In genomic region chr19:20167020-20167644, GRCh38 we compare ENCODE assay signal across 9 cellular contexts. TPM values are rescaled to one million over a fixed set of nuclear protein-coding genes. Genes with fewer than 3 reads are reported as not detected.
DNase-seq lines count a peak whose midpoint lies in the region; ATAC-seq, FAIRE-seq and TF ChIP-seq lines count a peak whose summit lies in the region.
"Had no signal": no experiment of that assay in that cellular context is flagged by ENCODE, and none has a peak within 500 bp of the region (broad histone marks: within the 10 kb centered on the region; RNA-seq: fewer than 3 reads in every experiment).

Gene ZNF486, plus strand, starts transcription at chr19:20167214. Its CDS starts 117 bp downstream, at chr19:20167331.

- H3K9me3 Mint-ChIP-seq in T-helper 2 cell treated with Interferon-gamma antibody and Interleukin-4, amounts not matched to agents 5 μg/mL and 100 μg/mL, for 36 hours: peaks cover 59% of the 10 kb centered on the region

- no peaks in the 10 kb centered on the region for H4K20me1 ChIP-seq in GM12878 (ENCODE audit: control insufficient read depth, insufficient read depth)

- no peaks in the 10 kb centered on the region; the same call in 1 of the 3 replicates for H3K9me3 ChIP-seq in GM12878 (replicated peaks; ENCODE audit: control insufficient read depth, insufficient read depth, low read length)

- peak; percentile 65 for TF ChIP-seq POLR2A in GM12878 (IDR thresholded peaks at IDR 0.05; ENCODE audit: low read depth, low read length)

- in situ Hi-C loops in GM12878 (cut with MboI): no loop called here

- TF ChIP-seq CTCF in GM12878 (IDR thresholded peaks at IDR 0.05 in 2 of 3, conservative IDR thresholded peaks at IDR 0.05 in 1 of 3; ENCODE audit: control insufficient read depth in 2 of 3, extremely low read depth in 1 of 3, insufficient read depth in 1 of 3, low read depth in 3 of 3, low read length in 3 of 3): no peak

- POLR2A ChIA-PET in GM12878 (lab: Charles Lee): no interaction called here

- H3K4me3 ChIP-seq in GM12878: peak within 1 kb of the TSS; percentile 20; the same call in 1 of the 2 replicates

- no TSS peak for BruUV-seq in GM12878 (replicated peaks; lab: Mats Ljungman, UMichigan)

- H3K79me2 ChIP-seq in GM12878 (ENCODE audit: control insufficient read depth, insufficient read depth, low read length): no peaks in the 10 kb centered on the region

- no peak for FAIRE-seq in GM12878 (lab: Jason Lieb, UNC)
- FAIRE-seq: GM18507 had no signal

- peak within 1 kb of the TSS; percentile 33 for H2AFZ ChIP-seq in GM12878 (ENCODE audit: control insufficient read depth, low read depth, low read length)

- peaks cover 8% of the 10 kb centered on the region for H3K4me1 Mint-ChIP-seq in T-helper 2 cell treated with Interferon-gamma antibody and Interleukin-4, amounts not matched to agents 5 μg/mL and 100 μg/mL, for 36 hours (ENCODE audit: low read depth)

- WGBS in GM12878 (ENCODE audit: insufficient coverage, insufficient replicate concordance, low lambda C conversion rate, missing lambda C conversion rate): 2% methylated on average over 24 of the region's 25 CpGs

- H3K9ac ChIP-seq in GM12878 (ENCODE audit: control insufficient read depth, insufficient read depth, low read length): no peak within 1 kb of the TSS

- intact Hi-C loops in GM12878 (cut with micrococcal nuclease; ENCODE audit: unreplicated experiment): no loop called here

- no peaks in the 10 kb centered on the region for H3K27me3 Mint-ChIP-seq in T-helper 2 cell treated with Interferon-gamma antibody and Interleukin-4, amounts not matched to agents 5 μg/mL and 100 μg/mL, for 36 hours (ENCODE audit: low read depth)

- CTCF ChIA-PET in GM12878 (lab: Yijun Ruan, JAX): no interaction called here

- no peak for TF ChIP-seq EP300 in GM12878 (IDR thresholded peaks at IDR 0.05; ENCODE audit: borderline replicate concordance in 1 of 2, control insufficient read depth in 1 of 2, low read depth in 2 of 2, low read length in 2 of 2)

- H3K4me2 ChIP-seq in GM12878 (ENCODE audit: control insufficient read depth, insufficient read depth): no peak within 1 kb of the TSS

- no peak within 1 kb of the TSS for H3K27ac ChIP-seq in GM12878 (ENCODE audit: control insufficient read depth, insufficient read depth)

- no peaks in the 10 kb centered on the region for H3K27me3 ChIP-seq in GM12878 (replicated peaks in 1 of 2; ENCODE audit: control insufficient read depth in 2 of 2, insufficient read depth in 2 of 2, low read length in 1 of 2)

- peak within 1 kb of the TSS; percentile 89 for H3K27ac Mint-ChIP-seq in T-helper 2 cell treated with Interferon-gamma antibody and Interleukin-4, amounts not matched to agents 5 μg/mL and 100 μg/mL, for 36 hours

- H3K36me3 ChIP-seq in GM12878 (ENCODE audit: control insufficient read depth in 2 of 2, insufficient read depth in 2 of 2, low read length in 1 of 2): no peaks in the 10 kb centered on the region

- TF ChIP-seq RAD21 in GM12878 (IDR thresholded peaks at IDR 0.05; ENCODE audit: insufficient read depth, low read depth, low read length): no peak

- H3K4me1 ChIP-seq in GM12878 (ENCODE audit: control insufficient read depth, insufficient read depth, low read length): no peaks in the 10 kb centered on the region

- ATAC-seq in GM19351 (IDR thresholded peaks at IDR 0.05; ENCODE audit: unreplicated experiment) (peak; percentile 88), GM12878 (no peak; the same call in 2 of the 3 replicates)

- RAD21 ChIA-PET in GM12878 (lab: Charles Lee; ENCODE audit: unreplicated experiment): no interaction called here

- SMC1A ChIA-PET in GM12878 (lab: Charles Lee; ENCODE audit: uncharacterized antibody, unreplicated experiment): interaction anchor here (1.0 kb wide), 2 partner anchors 27 to 71 kb away, joined by 3 read pairs; no protein-coding TSS in a partner anchor

- peak; percentile 91 for DNase-seq in AG08396 (ENCODE audit: low spot score)
- peak; percentile 95 for DNase-seq in HK-2 (ENCODE audit: unreplicated experiment)
- peak; percentile 82 for DNase-seq in T-helper 2 cell treated with Interferon-gamma antibody and Interleukin-4, amounts not matched to agents 5 μg/mL and 100 μg/mL, for 36 hours (ENCODE audit: low spot score)
- DNase-seq in GM12878 (ENCODE audit: low read depth, low spot score): no peak
- DNase-seq in iPS DF 19.7 (ENCODE audit: low read depth, low spot score): peak; percentile 82
- DNase-seq in retina: peak; percentile 94
- no peak for DNase-seq in NCI-H446 treated with DMSO at 0.1 percent for 48 hours (lab: John Stamatoyannopoulos, UW)

- peaks cover 43% of the 10 kb centered on the region for H3K36me3 Mint-ChIP-seq in T-helper 2 cell treated with Interferon-gamma antibody and Interleukin-4, amounts not matched to agents 5 μg/mL and 100 μg/mL, for 36 hours (ENCODE audit: low read depth)

- H3K4me3 Mint-ChIP-seq in T-helper 2 cell treated with Interferon-gamma antibody and Interleukin-4, amounts not matched to agents 5 μg/mL and 100 μg/mL, for 36 hours: peak within 1 kb of the TSS; percentile 95

TF ChIP-seq in GM12878, 131 proteins besides CTCF, POLR2A, EP300 and RAD21 (continues in another document):
- TF ChIP-seq IKZF2 (IDR thresholded peaks at IDR 0.05) (no peak), NR2F1 (conservative IDR thresholded peaks at IDR 0.05) (no peak), CREB1 (IDR thresholded peaks at IDR 0.05; ENCODE audit: low read depth) (no peak), KDM1A (IDR thresholded peaks at IDR 0.05; ENCODE audit: borderline replicate concordance) (no peak), EED (IDR thresholded peaks at IDR 0.05; ENCODE audit: low read depth) (no peak), PBX3 (IDR thresholded peaks at IDR 0.05; ENCODE audit: insufficient replicate concordance, low read depth, low read length) (peak; percentile 78), MTA2 (IDR thresholded peaks at IDR 0.05; ENCODE audit: low read depth) (no peak), SP1 (IDR thresholded peaks at IDR 0.05; ENCODE audit: low read depth, low read length) (peak; percentile 18), POLR2AphosphoS5 (IDR thresholded peaks at IDR 0.05; ENCODE audit: low read length) (no peak)
- TF ChIP-seq, protein P1, sequence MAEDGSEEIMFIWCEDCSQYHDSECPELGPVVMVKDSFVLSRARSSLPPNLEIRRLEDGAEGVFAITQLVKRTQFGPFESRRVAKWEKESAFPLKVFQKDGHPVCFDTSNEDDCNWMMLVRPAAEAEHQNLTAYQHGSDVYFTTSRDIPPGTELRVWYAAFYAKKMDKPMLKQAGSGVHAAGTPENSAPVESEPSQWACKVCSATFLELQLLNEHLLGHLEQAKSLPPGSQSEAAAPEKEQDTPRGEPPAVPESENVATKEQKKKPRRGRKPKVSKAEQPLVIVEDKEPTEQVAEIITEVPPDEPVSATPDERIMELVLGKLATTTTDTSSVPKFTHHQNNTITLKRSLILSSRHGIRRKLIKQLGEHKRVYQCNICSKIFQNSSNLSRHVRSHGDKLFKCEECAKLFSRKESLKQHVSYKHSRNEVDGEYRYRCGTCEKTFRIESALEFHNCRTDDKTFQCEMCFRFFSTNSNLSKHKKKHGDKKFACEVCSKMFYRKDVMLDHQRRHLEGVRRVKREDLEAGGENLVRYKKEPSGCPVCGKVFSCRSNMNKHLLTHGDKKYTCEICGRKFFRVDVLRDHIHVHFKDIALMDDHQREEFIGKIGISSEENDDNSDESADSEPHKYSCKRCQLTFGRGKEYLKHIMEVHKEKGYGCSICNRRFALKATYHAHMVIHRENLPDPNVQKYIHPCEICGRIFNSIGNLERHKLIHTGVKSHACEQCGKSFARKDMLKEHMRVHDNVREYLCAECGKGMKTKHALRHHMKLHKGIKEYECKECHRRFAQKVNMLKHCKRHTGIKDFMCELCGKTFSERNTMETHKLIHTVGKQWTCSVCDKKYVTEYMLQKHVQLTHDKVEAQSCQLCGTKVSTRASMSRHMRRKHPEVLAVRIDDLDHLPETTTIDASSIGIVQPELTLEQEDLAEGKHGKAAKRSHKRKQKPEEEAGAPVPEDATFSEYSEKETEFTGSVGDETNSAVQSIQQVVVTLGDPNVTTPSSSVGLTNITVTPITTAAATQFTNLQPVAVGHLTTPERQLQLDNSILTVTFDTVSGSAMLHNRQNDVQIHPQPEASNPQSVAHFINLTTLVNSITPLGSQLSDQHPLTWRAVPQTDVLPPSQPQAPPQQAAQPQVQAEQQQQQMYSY (CRISPR knock-in tag; IDR thresholded peaks at IDR 0.05): no peak

RNA-seq across cellular contexts. Expression of gene ZNF486, which starts in this region (rescaled TPM):
- total RNA-seq in GM12878 (2013; cell fraction: nucleolus; rRNA removed): 0.84 and 1.0 TPM in 2 replicates
- total RNA-seq in GM12878 (2014; rRNA removed) (0.05 TPM in 1 of 2 replicates, not detected in the other), GM12878 (2014; rRNA removed; fragmentation: Illumina TruSeq; extraction: Trizol) (0.04 and 0.18 TPM in 2 replicates), GM12878 (2021) (0.13 and 0.35 TPM in 2 replicates)
- 0.35 TPM for polyA plus RNA-seq in GM12878 (2011; ENCODE audit: low read depth)
- polyA plus RNA-seq in GM12878 (2011; rRNA removed) (1.0 and 1.6 TPM in 2 replicates), GM12878 (2014; fragmentation: Illumina TruSeq; extraction: Trizol) (0.09 TPM in 1 of 2 replicates, not detected in the other), GM12878 (2014; fragmentation: Nextera tagmentation; extraction: Ambion mirVana) (under 1 TPM; 0.02 to 0.03 TPM), GM12878 (2014; rRNA removed) (0.03 and 0.10 TPM in 2 replicates), GM12878 (2016; fragmentation: Nextera tagmentation; extraction: Ambion mirVana) (under 1 TPM; 0.17 to 0.38 TPM)
- 0.72 and 1.1 TPM in 2 replicates for polyA plus RNA-seq in GM12878 (2011; cell fraction: cytosol; rRNA removed)
- 0.45 and 0.53 TPM in 2 replicates for polyA plus RNA-seq in GM12878 (2011; cell fraction: nucleus; rRNA removed)
- polyA plus RNA-seq in GM12878 (2012): 0.77 and 0.80 TPM in 2 replicates
- polyA minus RNA-seq in GM12878 (2011; rRNA and poly(A)+ RNA removed): 0.51 and 0.77 TPM in 2 replicates
- 0.42 and 0.67 TPM in 2 replicates for polyA minus RNA-seq in GM12878 (2011; cell fraction: cytosol; rRNA and poly(A)+ RNA removed)
- polyA minus RNA-seq in GM12878 (2011; cell fraction: nucleus; rRNA and poly(A)+ RNA removed): 0.36 and 0.38 TPM in 2 replicates

Comparison
In these comparisons a context has a peak if more than half of its experiments do, and no peak if none do; other contexts are left out.
1. DNase-seq: peak in AG08396 (single experiment), HK-2 (single experiment), T-helper 2 cell treated with Interferon-gamma antibody and Interleukin-4, amounts not matched to agents 5 μg/mL and 100 μg/mL, for 36 hours (single experiment), iPS DF 19.7 (single experiment) and retina (single experiment); none in GM12878 (single experiment) and NCI-H446 treated with DMSO at 0.1 percent for 48 hours (single experiment).